1 cellular context compared by ENCODE assay signal in genomic region chr1:203926025-203926540, GRCh38.
A peak's percentile ranks its signal among the peaks of the same experiment; 100 is the strongest.
TF ChIP-seq lines count a peak whose summit lies in the region.

No MANE protein-coding gene starts in this region.

TF ChIP-seq in K562, 482 proteins besides CTCF, POLR2A, EP300 and RAD21 (continued from another document):
- no peak for TF ChIP-seq ZNF277 (CRISPR knock-in tag; IDR thresholded peaks at IDR 0.05; ENCODE audit: borderline replicate concordance)
- no peak for TF ChIP-seq ZNF586 (CRISPR knock-in tag; conservative IDR thresholded peaks at IDR 0.05)
- no peak for TF ChIP-seq RBFOX2 (IDR thresholded peaks at IDR 0.05; ENCODE audit: low read depth, low read length)
- no peak for TF ChIP-seq ZNF12 (CRISPR knock-in tag; IDR thresholded peaks at IDR 0.05)
- TF ChIP-seq GTF2B (IDR thresholded peaks at IDR 0.05; ENCODE audit: extremely low read depth, insufficient read length), result no peak
- no peak for TF ChIP-seq HEY1 (CRISPR knock-in tag; IDR thresholded peaks at IDR 0.05; ENCODE audit: borderline replicate concordance)
- TF ChIP-seq ZKSCAN8 (CRISPR knock-in tag; IDR thresholded peaks at IDR 0.05), result peak; percentile 43; the same call in 1 of the 2 replicates
- TF ChIP-seq TGIF2 (CRISPR knock-in tag; IDR thresholded peaks at IDR 0.05), result no peak
- no peak for TF ChIP-seq ETV6 (IDR thresholded peaks at IDR 0.05; ENCODE audit: borderline replicate concordance in 1 of 2, low read depth in 2 of 2, low read length in 1 of 2)
- TF ChIP-seq ETV6 (CRISPR knock-in tag; IDR thresholded peaks at IDR 0.05; ENCODE audit: borderline replicate concordance), result no peak
- TF ChIP-seq ETV1 (tag; conservative IDR thresholded peaks at IDR 0.05; ENCODE audit: low read depth), result 0 out of 2 replicates have a peak, but pooled peaks have one; percentile 6
- TF ChIP-seq HMGN3 (IDR thresholded peaks at IDR 0.05; ENCODE audit: borderline replicate concordance, extremely low read depth, insufficient read length, low read depth, low read length), result no peak
- TF ChIP-seq SP2 (IDR thresholded peaks at IDR 0.05; ENCODE audit: extremely low read depth, low read depth, low read length, poor library complexity, severe bottlenecking), result no peak
- peak; percentile 90; the same call in 1 of the 2 replicates for TF ChIP-seq DPF2 (IDR thresholded peaks at IDR 0.05)
- no peak for TF ChIP-seq ZBED1 (IDR thresholded peaks at IDR 0.05)
- TF ChIP-seq, protein P1, sequence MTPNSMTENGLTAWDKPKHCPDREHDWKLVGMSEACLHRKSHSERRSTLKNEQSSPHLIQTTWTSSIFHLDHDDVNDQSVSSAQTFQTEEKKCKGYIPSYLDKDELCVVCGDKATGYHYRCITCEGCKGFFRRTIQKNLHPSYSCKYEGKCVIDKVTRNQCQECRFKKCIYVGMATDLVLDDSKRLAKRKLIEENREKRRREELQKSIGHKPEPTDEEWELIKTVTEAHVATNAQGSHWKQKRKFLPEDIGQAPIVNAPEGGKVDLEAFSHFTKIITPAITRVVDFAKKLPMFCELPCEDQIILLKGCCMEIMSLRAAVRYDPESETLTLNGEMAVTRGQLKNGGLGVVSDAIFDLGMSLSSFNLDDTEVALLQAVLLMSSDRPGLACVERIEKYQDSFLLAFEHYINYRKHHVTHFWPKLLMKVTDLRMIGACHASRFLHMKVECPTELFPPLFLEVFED (CRISPR knock-in tag; conservative IDR thresholded peaks at IDR 0.05), result no peak
- no peak for TF ChIP-seq U2AF1 (optimal IDR thresholded peaks at IDR 0.05; ENCODE audit: low read depth, low read length)
- TF ChIP-seq, protein P2, sequence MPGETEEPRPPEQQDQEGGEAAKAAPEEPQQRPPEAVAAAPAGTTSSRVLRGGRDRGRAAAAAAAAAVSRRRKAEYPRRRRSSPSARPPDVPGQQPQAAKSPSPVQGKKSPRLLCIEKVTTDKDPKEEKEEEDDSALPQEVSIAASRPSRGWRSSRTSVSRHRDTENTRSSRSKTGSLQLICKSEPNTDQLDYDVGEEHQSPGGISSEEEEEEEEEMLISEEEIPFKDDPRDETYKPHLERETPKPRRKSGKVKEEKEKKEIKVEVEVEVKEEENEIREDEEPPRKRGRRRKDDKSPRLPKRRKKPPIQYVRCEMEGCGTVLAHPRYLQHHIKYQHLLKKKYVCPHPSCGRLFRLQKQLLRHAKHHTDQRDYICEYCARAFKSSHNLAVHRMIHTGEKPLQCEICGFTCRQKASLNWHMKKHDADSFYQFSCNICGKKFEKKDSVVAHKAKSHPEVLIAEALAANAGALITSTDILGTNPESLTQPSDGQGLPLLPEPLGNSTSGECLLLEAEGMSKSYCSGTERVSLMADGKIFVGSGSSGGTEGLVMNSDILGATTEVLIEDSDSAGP (CRISPR knock-in tag; IDR thresholded peaks at IDR 0.05), result no peak
- no peak for TF ChIP-seq SP1 (CRISPR knock-in tag; IDR thresholded peaks at IDR 0.05)
- TF ChIP-seq ID3 (CRISPR knock-in tag; IDR thresholded peaks at IDR 0.05), result no peak
- no peak for TF ChIP-seq ID3 (tag; IDR thresholded peaks at IDR 0.05)
- peak; percentile 70; the same call in 1 of the 2 replicates for TF ChIP-seq HDAC2 (IDR thresholded peaks at IDR 0.05)
- TF ChIP-seq DIDO1 (tag; IDR thresholded peaks at IDR 0.05; ENCODE audit: low read depth), result no peak
- no peak for TF ChIP-seq XRCC3 (IDR thresholded peaks at IDR 0.05)
- TF ChIP-seq GABPA (tag; conservative IDR thresholded peaks at IDR 0.05; ENCODE audit: low read depth), result no peak
- no peak for TF ChIP-seq PBX2 (CRISPR knock-in tag; IDR thresholded peaks at IDR 0.05; ENCODE audit: low read depth)
- TF ChIP-seq PBX2 (tag; conservative IDR thresholded peaks at IDR 0.05; ENCODE audit: low read depth), result no peak
- no peak for TF ChIP-seq YBX1 (IDR thresholded peaks at IDR 0.05)
- TF ChIP-seq ZNF232 (CRISPR knock-in tag; IDR thresholded peaks at IDR 0.05), result no peak
- no peak for TF ChIP-seq ETS2 (tag; IDR thresholded peaks at IDR 0.05; ENCODE audit: borderline replicate concordance, poor library complexity, severe bottlenecking)
- no peak for TF ChIP-seq BCOR (IDR thresholded peaks at IDR 0.05)
- TF ChIP-seq FOXA3 (CRISPR knock-in tag; conservative IDR thresholded peaks at IDR 0.05 in 1 of 2, IDR thresholded peaks at IDR 0.05 in 1 of 2), result no peak
- TF ChIP-seq STAG1 (CRISPR knock-in tag; IDR thresholded peaks at IDR 0.05; ENCODE audit: borderline replicate concordance), result no peak
- TF ChIP-seq ZBTB26 (CRISPR knock-in tag; IDR thresholded peaks at IDR 0.05), result no peak
- TF ChIP-seq ETS1 (conservative IDR thresholded peaks at IDR 0.05; ENCODE audit: control insufficient read depth, low read depth, low read length), result no peak
- no peak for TF ChIP-seq KLF16 (IDR thresholded peaks at IDR 0.05)
- no peak for TF ChIP-seq ZNF143 (CRISPR knock-in tag; IDR thresholded peaks at IDR 0.05)
- TF ChIP-seq, protein P3, sequence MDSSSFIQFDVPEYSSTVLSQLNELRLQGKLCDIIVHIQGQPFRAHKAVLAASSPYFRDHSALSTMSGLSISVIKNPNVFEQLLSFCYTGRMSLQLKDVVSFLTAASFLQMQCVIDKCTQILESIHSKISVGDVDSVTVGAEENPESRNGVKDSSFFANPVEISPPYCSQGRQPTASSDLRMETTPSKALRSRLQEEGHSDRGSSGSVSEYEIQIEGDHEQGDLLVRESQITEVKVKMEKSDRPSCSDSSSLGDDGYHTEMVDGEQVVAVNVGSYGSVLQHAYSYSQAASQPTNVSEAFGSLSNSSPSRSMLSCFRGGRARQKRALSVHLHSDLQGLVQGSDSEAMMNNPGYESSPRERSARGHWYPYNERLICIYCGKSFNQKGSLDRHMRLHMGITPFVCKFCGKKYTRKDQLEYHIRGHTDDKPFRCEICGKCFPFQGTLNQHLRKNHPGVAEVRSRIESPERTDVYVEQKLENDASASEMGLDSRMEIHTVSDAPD (CRISPR knock-in tag; IDR thresholded peaks at IDR 0.05), result no peak
- no peak; the same call in 1 of the 2 replicates for TF ChIP-seq ZNF316 (IDR thresholded peaks at IDR 0.05)
- no peak for TF ChIP-seq ZNF3 (CRISPR knock-in tag; IDR thresholded peaks at IDR 0.05)
